In genomic region chr2:112160591-112161250, GRCh38 we compare ENCODE assay signal across 23 cellular contexts. TPM values are rescaled to one million over a fixed set of nuclear protein-coding genes. Genes with fewer than 3 reads are reported as not detected.
DNase-seq lines count a peak whose midpoint lies in the region; ATAC-seq, FAIRE-seq and TF ChIP-seq lines count a peak whose summit lies in the region.
"Had no signal": no experiment of that assay in that cellular context is flagged by ENCODE, and none has a peak within 500 bp of the region (broad histone marks: within the 10 kb centered on the region; RNA-seq: fewer than 3 reads in every experiment).

No MANE protein-coding gene starts in this region.

- peaks cover 49 to 95% (median 85%) of the 10 kb centered on the region in 10 experiments for H3K4me1 ChIP-seq in BLaER1 treated with 17β-estradiol and CSF1 and Interleukin-3, amounts not matched to agents 10 nM and 100 nM
- no peaks in the 10 kb centered on the region for H3K4me1 ChIP-seq in astrocyte (ENCODE audit: insufficient read depth, low read length)
- no peaks in the 10 kb centered on the region for H3K4me1 ChIP-seq in gastrocnemius medialis
- H3K4me1 ChIP-seq: SJCRH30 had no signal

- no peaks in the 10 kb centered on the region for H3K36me3 ChIP-seq in BLaER1 treated with 17β-estradiol and CSF1 and Interleukin-3, amounts not matched to agents 10 nM and 100 nM
- no peaks in the 10 kb centered on the region for H3K36me3 ChIP-seq in astrocyte (ENCODE audit: insufficient read depth, low read length)
- no peaks in the 10 kb centered on the region for H3K36me3 ChIP-seq in gastrocnemius medialis
- H3K36me3 ChIP-seq: Peyer's patch, SJCRH30, thoracic aorta had no signal

- intact Hi-C loops in gastrocnemius medialis (cut with DNase I; ENCODE audit: low total_unique reads), result no loop called here

- ATAC-seq in gastrocnemius medialis, result no peak
- ATAC-seq: activated CD4-positive, alpha-beta T cell treated with anti-CD3 and anti-CD28 coated beads for 36 hours had no signal

- H4K20me1 ChIP-seq in BLaER1 treated with 17β-estradiol and CSF1 and Interleukin-3, amounts not matched to agents 10 nM and 100 nM, result no peaks in the 10 kb centered on the region
- no peaks in the 10 kb centered on the region for H4K20me1 ChIP-seq in astrocyte (ENCODE audit: insufficient read depth, low read length)

- peaks cover 11% of the 10 kb centered on the region for H3K27me3 Mint-ChIP-seq in astrocyte (ENCODE audit: low read depth, unreplicated experiment)
- H3K27me3 Mint-ChIP-seq: activated CD4-positive, alpha-beta T cell treated with anti-CD3 and anti-CD28 coated beads for 36 hours; CD4-positive, alpha-beta T cell had no signal

- H3K27ac ChIP-seq in AG04450 (ENCODE audit: low read depth, low read length), result peak overlapping the region; percentile 21
- H3K27ac ChIP-seq in BLaER1 treated with 17β-estradiol and CSF1 and Interleukin-3, amounts not matched to agents 10 nM and 100 nM, result peak overlapping the region in 7 of 11 experiments; percentile 49 to 89 (median 78); a peak in 13 of 22 replicates
- H3K27ac ChIP-seq in astrocyte (ENCODE audit: low read depth, low read length), result no peak overlapping the region
- H3K27ac ChIP-seq in gastrocnemius medialis, result no peak overlapping the region
- H3K27ac ChIP-seq: Peyer's patch, SJCRH30, thoracic aorta had no signal

- H3K9me3 Mint-ChIP-seq in astrocyte (ENCODE audit: unreplicated experiment), result peaks cover 1% of the 10 kb centered on the region
- H3K9me3 Mint-ChIP-seq: activated naive CD8-positive, alpha-beta T cell treated with anti-CD3 and anti-CD28 coated beads, Interleukin-2, amount 10 ng/mL, durations not matched to agents 7 days and 5 days; CD4-positive, alpha-beta T cell; HFFc6 had no signal

- no peaks in the 10 kb centered on the region for H3K79me2 ChIP-seq in astrocyte (ENCODE audit: insufficient read depth, low read length)

- TF ChIP-seq POLR2A in gastrocnemius medialis (IDR thresholded peaks at IDR 0.05), result no peak

- peaks cover 4% of the 10 kb centered on the region; the same call in 1 of the 2 replicates for H3K9me3 ChIP-seq in AG04450 (ENCODE audit: control insufficient read depth, insufficient read depth, low read length)
- no peaks in the 10 kb centered on the region for H3K9me3 ChIP-seq in BLaER1 treated with 17β-estradiol and CSF1 and Interleukin-3, amounts not matched to agents 10 nM and 100 nM (replicated peaks in 1 of 11)
- H3K9me3 ChIP-seq in astrocyte (ENCODE audit: insufficient read depth, low read depth, low read length), result no peaks in the 10 kb centered on the region
- H3K9me3 ChIP-seq in gastrocnemius medialis, result no peaks in the 10 kb centered on the region
- H3K9me3 ChIP-seq: Peyer's patch, SJCRH30, thoracic aorta had no signal

- peak overlapping the region in 5 of 11 experiments; percentile 4 to 59 (median 35); a peak in 4 of 22 replicates for H3K9ac ChIP-seq in BLaER1 treated with 17β-estradiol and CSF1 and Interleukin-3, amounts not matched to agents 10 nM and 100 nM
- no peak overlapping the region for H3K9ac ChIP-seq in astrocyte (ENCODE audit: low read length)

- peak overlapping the region; percentile 70 to 95 (median 86) for H3K4me2 ChIP-seq in BLaER1 treated with 17β-estradiol and CSF1 and Interleukin-3, amounts not matched to agents 10 nM and 100 nM
- H3K4me2 ChIP-seq in astrocyte (ENCODE audit: low read length), result no peak overlapping the region

- CTCF ChIA-PET in AG04450 (lab: Charles Lee), result no interaction called here

- peaks cover 9% of the 10 kb centered on the region for H3K4me1 Mint-ChIP-seq in astrocyte (ENCODE audit: low read depth, unreplicated experiment)

- peak overlapping the region; percentile 50 for H3K27ac Mint-ChIP-seq in astrocyte (ENCODE audit: unreplicated experiment)
- H3K27ac Mint-ChIP-seq: activated CD4-positive, alpha-beta T cell treated with anti-CD3 and anti-CD28 coated beads for 36 hours; activated naive CD8-positive, alpha-beta T cell treated with anti-CD3 and anti-CD28 coated beads, Interleukin-2, amount 10 ng/mL, durations not matched to agents 7 days and 5 days; CD4-positive, alpha-beta T cell; HFFc6; naive B cell had no signal

- in situ Hi-C loops in gastrocnemius medialis (cut with MboI; ENCODE audit: low sequenced_read_pairs in 4 of 4), result no loop called here

- H2AFZ ChIP-seq in astrocyte (ENCODE audit: low read depth, low read length), result no peak overlapping the region

- TF ChIP-seq CTCF in AG04450 (IDR thresholded peaks at IDR 0.05; ENCODE audit: low read depth, low read length), result no peak
- TF ChIP-seq CTCF in astrocyte (IDR thresholded peaks at IDR 0.05; ENCODE audit: insufficient read depth, low read depth, low read length), result no peak
- TF ChIP-seq CTCF in gastrocnemius medialis (IDR thresholded peaks at IDR 0.05 in 4 of 5, conservative IDR thresholded peaks at IDR 0.05 in 1 of 5), result no peak

- no peaks in the 10 kb centered on the region for H3K36me3 Mint-ChIP-seq in astrocyte (ENCODE audit: low read depth, unreplicated experiment)
- H3K36me3 Mint-ChIP-seq: activated naive CD8-positive, alpha-beta T cell treated with anti-CD3 and anti-CD28 coated beads, Interleukin-2, amount 10 ng/mL, durations not matched to agents 7 days and 5 days; naive B cell had no signal

- H3K27me3 ChIP-seq in AG04450 (ENCODE audit: control insufficient read depth, insufficient read depth, low read length) (no peaks in the 10 kb centered on the region), astrocyte (ENCODE audit: insufficient read depth, low read length) (peaks cover 2% of the 10 kb centered on the region), gastrocnemius medialis (peaks cover 0 to 9% (median 0%) of the 10 kb centered on the region in 3 donors)
- peaks cover 0 to 14% (median 0%) of the 10 kb centered on the region in 11 experiments; a peak in 4 of 22 replicates for H3K27me3 ChIP-seq in BLaER1 treated with 17β-estradiol and CSF1 and Interleukin-3, amounts not matched to agents 10 nM and 100 nM
- H3K27me3 ChIP-seq: Peyer's patch, SJCRH30 had no signal

- no peak for DNase-seq in AG04450 (ENCODE audit: low read depth, low spot score)
- DNase-seq in astrocyte (ENCODE audit: low read depth), result no peak
- DNase-seq in myocyte (ENCODE audit: low read depth), result peak; percentile 33
- no peak for DNase-seq in NCI-H1048 (lab: John Stamatoyannopoulos, UW)
- DNase-seq in DMS153 (lab: John Stamatoyannopoulos, UW), result no peak
- DNase-seq in stimulated activated CD4-positive, alpha-beta T cell treated with anti-CD3 and anti-CD28 coated beads, Interleukin-15, amount 100 ng/mL, for 24 hours, result no peak
- DNase-seq in gastrocnemius medialis, result no peak
- DNase-seq: activated CD4-positive, alpha-beta T cell treated with anti-CD3 and anti-CD28 coated beads for 36 hours; activated naive CD8-positive, alpha-beta T cell treated with anti-CD3 and anti-CD28 coated beads, Interleukin-2, amount 10 ng/mL, durations not matched to agents 7 days and 5 days; HFFc6; mesendoderm; naive B cell; NCI-H1436 treated with DMSO at 0.1 percent for 48 hours; NCI-H2107; NCI-H526; occipital lobe; SJCRH30; stimulated activated CD4-positive, alpha-beta T cell treated with anti-CD3 and anti-CD28 coated beads, Interleukin-2, amount 100 ng/mL, for 48 hours; stimulated activated naive CD4-positive, alpha-beta T cell had no signal

- H3K4me3 Mint-ChIP-seq in astrocyte (ENCODE audit: unreplicated experiment), result no peak overlapping the region
- H3K4me3 Mint-ChIP-seq: activated CD4-positive, alpha-beta T cell treated with anti-CD3 and anti-CD28 coated beads for 36 hours; activated naive CD8-positive, alpha-beta T cell treated with anti-CD3 and anti-CD28 coated beads, Interleukin-2, amount 10 ng/mL, durations not matched to agents 7 days and 5 days; CD4-positive, alpha-beta T cell; HFFc6 had no signal

- no peak for FAIRE-seq in astrocyte (lab: Jason Lieb, UNC)

- POLR2A ChIA-PET in AG04450 (lab: Yijun Ruan, JAX), result no interaction called here

- H3K4me3 ChIP-seq in AG04450 (ENCODE audit: low read depth, low read length) (no peak overlapping the region), astrocyte (ENCODE audit: insufficient read depth, low read depth, low read length) (no peak overlapping the region), gastrocnemius medialis (no peak overlapping the region)
- peak overlapping the region in 4 of 10 experiments; percentile 26 to 44 (median 43); a peak in 2 of 20 replicates for H3K4me3 ChIP-seq in BLaER1 treated with 17β-estradiol and CSF1 and Interleukin-3, amounts not matched to agents 10 nM and 100 nM
- H3K4me3 ChIP-seq: Peyer's patch, SJCRH30, thoracic aorta had no signal

RNA-seq across cellular contexts. Expression of gene FBLN7, which starts 22.5 kb away (rescaled TPM):
- polyA plus RNA-seq in AG04450 (2011; rRNA removed), result 0.22 and 0.37 TPM in 2 replicates
- polyA minus RNA-seq in AG04450 (2011; rRNA and poly(A)+ RNA removed), result 0.23 TPM in 1 of 2 replicates, not detected in the other
- total RNA-seq in astrocyte, result not detected in 2 replicates
- total RNA-seq in myocyte, result 9.6 and 14.7 TPM in 2 replicates
- polyA plus RNA-seq in myocyte (2012), result 12.7 TPM
- 1 to 10 TPM in 1 of 4 donors, under 1 TPM in 3; 0.41 to 3.3 (median 0.54) TPM for total RNA-seq in gastrocnemius medialis

Comparison
In these comparisons a context has a peak if more than half of its experiments do, and no peak if none do; other contexts are left out.
1. H3K27ac ChIP-seq: peak in AG04450 (single experiment) and BLaER1 treated with 17β-estradiol and CSF1 and Interleukin-3, amounts not matched to agents 10 nM and 100 nM (7 of 11); none in astrocyte (single experiment) and gastrocnemius medialis (0 of 4).